9 cellular contexts compared by ENCODE assay signal in genomic region chr3:184260571-184261269, GRCh38. TPM values are rescaled to one million over a fixed set of nuclear protein-coding genes. Genes with fewer than 3 reads are reported as not detected.
DNase-seq lines count a peak whose midpoint lies in the region; ATAC-seq, FAIRE-seq and TF ChIP-seq lines count a peak whose summit lies in the region.
"Had no signal": no experiment of that assay in that cellular context is flagged by ENCODE, and none has a peak within 500 bp of the region (broad histone marks: within the 10 kb centered on the region; RNA-seq: fewer than 3 reads in every experiment).

No MANE protein-coding gene starts in this region.

- intact Hi-C loops in body of pancreas (cut with DNase I), result no loop called here

- H3K79me2 ChIP-seq in KMS-11 (ENCODE audit: insufficient read depth, low read depth), result no peaks in the 10 kb centered on the region

- H3K9ac ChIP-seq in KMS-11, result peak overlapping the region; percentile 46; the same call in 1 of the 2 replicates

- H3K4me3 Mint-ChIP-seq in naive thymus-derived CD8-positive, alpha-beta T cell, result peak overlapping the region; percentile 67 to 89 (median 83)

- peaks cover 0 to 4% (median 0%) of the 10 kb centered on the region in 9 donors for H3K9me3 Mint-ChIP-seq in naive thymus-derived CD8-positive, alpha-beta T cell

- in situ Hi-C loops in Caki2 (cut with HindIII; ENCODE audit: low pct_unique_long_range_greater_than_20kb, low sequenced_read_pairs), result no loop called here

- H3K27me3 ChIP-seq in KMS-11 (ENCODE audit: insufficient read depth, low read depth), result peaks cover 6% of the 10 kb centered on the region
- no peaks in the 10 kb centered on the region for H3K27me3 ChIP-seq in body of pancreas

- H3K4me1 Mint-ChIP-seq in naive thymus-derived CD8-positive, alpha-beta T cell, result peaks cover 12 to 24% (median 23%) of the 10 kb centered on the region in 4 donors

- H3K27ac Mint-ChIP-seq in naive thymus-derived CD8-positive, alpha-beta T cell, result peak overlapping the region in 4 of 10 donors; percentile 22 to 87 (median 74)

- no peak overlapping the region for H3K27ac ChIP-seq in KMS-11
- H3K27ac ChIP-seq in body of pancreas, result peak overlapping the region; percentile 74 to 88 (median 86)

- FAIRE-seq in GM19239 (lab: Jason Lieb, UNC), result no peak

- H3K36me3 Mint-ChIP-seq in naive thymus-derived CD8-positive, alpha-beta T cell, result peaks cover 5 to 13% (median 9%) of the 10 kb centered on the region in 3 donors

- WGBS in body of pancreas, 2 donors, result 1% methylated on average over 20 to 55 of the region's 55 CpGs

- POLR2A ChIA-PET in naive thymus-derived CD8-positive, alpha-beta T cell (lab: Charles Lee), result interaction anchor here (0.6 to 0.8 kb wide), 2 partner anchors 55 to 111 kb away, joined by 3 to 4 read pairs; no protein-coding TSS in a partner anchor

- H3K27me3 Mint-ChIP-seq in naive thymus-derived CD8-positive, alpha-beta T cell, result peaks cover 16 to 54% (median 33%) of the 10 kb centered on the region in 5 donors

- H3K36me3 ChIP-seq in KMS-11 (ENCODE audit: insufficient read depth), result no peaks in the 10 kb centered on the region
- H3K36me3 ChIP-seq in body of pancreas (replicated peaks in 1 of 2; ENCODE audit: insufficient read depth in 1 of 2, low read depth in 2 of 2), result no peaks in the 10 kb centered on the region

- H2AFZ ChIP-seq in KMS-11 (ENCODE audit: low read depth), result peak overlapping the region; percentile 66

- H3K4me3 ChIP-seq in KMS-11 (IDR thresholded peaks at IDR 0.05; ENCODE audit: insufficient read depth, low read depth, low read length) (peak overlapping the region; percentile 69), body of pancreas (peak overlapping the region; percentile 21 to 34)

- no peaks in the 10 kb centered on the region for H4K20me1 ChIP-seq in KMS-11 (ENCODE audit: insufficient read depth)

- TF ChIP-seq CTCF in KMS-11 (conservative IDR thresholded peaks at IDR 0.05; ENCODE audit: low read depth, low read length) (no peak), body of pancreas (IDR thresholded peaks at IDR 0.05) (no peak)

- no peaks in the 10 kb centered on the region for H3K9me3 ChIP-seq in body of pancreas

- peak overlapping the region; percentile 97 for H3K4me2 ChIP-seq in KMS-11

- no peak for TF ChIP-seq POLR2A in body of pancreas (IDR thresholded peaks at IDR 0.05)
- no peak for TF ChIP-seq POLR2A in GM18505 (IDR thresholded peaks at IDR 0.05; ENCODE audit: borderline replicate concordance, extremely low read depth, insufficient read depth, insufficient read length)

- DNase-seq in Caki2 (ENCODE audit: low read depth), result peak; percentile 22
- DNase-seq in body of pancreas, result peak; percentile 32 to 51 (median 42)
- peak in 1 of 10 donors; percentile 22 for DNase-seq in naive thymus-derived CD8-positive, alpha-beta T cell
- DNase-seq in GM19239 (ENCODE audit: insufficient read length, low spot score), result no peak
- no peak for DNase-seq in HPDE6-E6E7 (ENCODE audit: extremely low spot score)
- DNase-seq in NOMO-1 treated with DMSO at 0.1 percent for 48 hours (lab: John Stamatoyannopoulos, UW; ENCODE audit: unreplicated experiment), result no peak

- ATAC-seq in body of pancreas, result no peak
- peak in 1 of 2 donors; percentile 2 for ATAC-seq in naive thymus-derived CD8-positive, alpha-beta T cell
- no peak for ATAC-seq in GM18505 (IDR thresholded peaks at IDR 0.05; ENCODE audit: unreplicated experiment)

- H3K4me1 ChIP-seq in KMS-11 (ENCODE audit: low read depth, poor library complexity, severe bottlenecking) (peaks cover 8% of the 10 kb centered on the region), body of pancreas (peaks cover 30% of the 10 kb centered on the region)

RNA-seq across cellular contexts. Expression of gene CAMK2N2, which starts 0.6 kb away (rescaled TPM):
- total RNA-seq in Caki2 (2014; rRNA removed; shearing (Covaris generic); ENCODE audit: low replicate concordance), result not detected in 2 replicates
- total RNA-seq in body of pancreas, result 1 to 10 TPM; 1.6 to 1.8 TPM
- total RNA-seq in naive thymus-derived CD8-positive, alpha-beta T cell, result not detected
- polyA plus RNA-seq in naive thymus-derived CD8-positive, alpha-beta T cell, result not detected

RNA-seq across cellular contexts. Expression of gene EEF1AKMT4, which starts 11.2 kb away (rescaled TPM):
- total RNA-seq in Caki2 (2014; rRNA removed; shearing (Covaris generic); ENCODE audit: low replicate concordance), result 17.4 and 19.1 TPM in 2 replicates
- 1 to 10 TPM; 3.0 to 3.4 TPM for total RNA-seq in body of pancreas
- total RNA-seq in naive thymus-derived CD8-positive, alpha-beta T cell, result 1 to 10 TPM; 1.4 to 1.8 TPM
- 1 to 10 TPM; 3.4 to 4.0 (median 3.5) TPM for polyA plus RNA-seq in naive thymus-derived CD8-positive, alpha-beta T cell

RNA-seq across cellular contexts. Expression of gene ALG3, which starts 12.0 kb away (rescaled TPM):
- total RNA-seq in Caki2 (2014; rRNA removed; shearing (Covaris generic); ENCODE audit: low replicate concordance), result 33.2 and 41.5 TPM in 2 replicates
- total RNA-seq in body of pancreas, result 10 to 100 TPM; 32.4 to 67.6 TPM
- 10 to 100 TPM; 37.7 to 45.3 TPM for total RNA-seq in naive thymus-derived CD8-positive, alpha-beta T cell
- 10 to 100 TPM; 47.6 to 68.6 (median 49.8) TPM for polyA plus RNA-seq in naive thymus-derived CD8-positive, alpha-beta T cell

RNA-seq across cellular contexts. Expression of gene ECE2, which starts 15.1 kb away (rescaled TPM):
- total RNA-seq in Caki2 (2014; rRNA removed; shearing (Covaris generic); ENCODE audit: low replicate concordance), result not detected in 2 replicates
- total RNA-seq in body of pancreas, result 10 to 100 TPM; 11.7 to 18.8 TPM
- total RNA-seq in naive thymus-derived CD8-positive, alpha-beta T cell, result not detected
- polyA plus RNA-seq in naive thymus-derived CD8-positive, alpha-beta T cell, result not detected
- total RNA-seq: SK-MEL-5 had no signal

RNA-seq across cellular contexts. Expression of gene VWA5B2, which starts 31.3 kb away (rescaled TPM):
- 0.57 and 5.7 TPM in 2 replicates for total RNA-seq in Caki2 (2014; rRNA removed; shearing (Covaris generic); ENCODE audit: low replicate concordance)
- total RNA-seq in body of pancreas, result 10 to 100 TPM in 1 of 2 donors, 1 to 10 TPM in 1; 6.0 to 15.8 TPM
- total RNA-seq in naive thymus-derived CD8-positive, alpha-beta T cell, result under 1 TPM in 1 of 2 experiments, not detected in 1; 0.41 TPM
- polyA plus RNA-seq in naive thymus-derived CD8-positive, alpha-beta T cell, result under 1 TPM in 2 of 3 donors, not detected in 1; 0.12 to 0.23 TPM
- total RNA-seq: SK-MEL-5 had no signal

Comparison
In these comparisons a context has a peak if more than half of its experiments do, and no peak if none do; other contexts are left out.
1. DNase-seq: peak in Caki2 (single experiment) and body of pancreas (4 of 4); none in GM19239 (single experiment), HPDE6-E6E7 (single experiment) and NOMO-1 treated with DMSO at 0.1 percent for 48 hours (single experiment).